In the genomic region with DNA sequence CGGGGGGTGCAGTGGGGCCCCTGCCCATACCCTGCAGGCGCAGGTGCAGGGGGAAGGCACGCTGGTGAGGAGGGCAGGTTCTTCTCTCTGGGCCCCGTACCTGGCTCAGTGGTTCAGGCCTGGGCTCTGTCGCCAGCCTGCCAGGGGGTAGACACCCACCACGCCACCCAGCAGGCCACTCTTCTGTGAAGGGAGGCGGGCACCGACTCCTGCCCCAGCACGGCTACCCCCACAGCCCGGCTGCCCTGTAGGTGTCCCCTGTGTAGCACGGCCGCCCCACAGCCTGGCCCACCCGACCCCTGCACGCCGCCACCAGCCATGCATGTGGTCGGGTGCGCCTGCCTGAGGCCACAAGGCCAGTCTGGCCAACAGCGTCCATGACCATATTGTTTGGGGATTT, we compare ENCODE assay signal across 1 cellular context.
TF ChIP-seq lines count a peak whose summit lies in the region.

No MANE protein-coding gene starts in this region.

TF ChIP-seq in K562, 482 proteins besides CTCF, POLR2A, EP300 and RAD21:
- TF ChIP-seq HNRNPL (IDR thresholded peaks at IDR 0.05; ENCODE audit: low read depth, low read length) (peak; percentile 13; the same call in 1 of the 2 replicates), NRF1 (conservative IDR thresholded peaks at IDR 0.05 in 1 of 2, IDR thresholded peaks at IDR 0.05 in 1 of 2) (no peak), HDAC8 (tag; IDR thresholded peaks at IDR 0.05) (no peak)
